In the genomic region with DNA sequence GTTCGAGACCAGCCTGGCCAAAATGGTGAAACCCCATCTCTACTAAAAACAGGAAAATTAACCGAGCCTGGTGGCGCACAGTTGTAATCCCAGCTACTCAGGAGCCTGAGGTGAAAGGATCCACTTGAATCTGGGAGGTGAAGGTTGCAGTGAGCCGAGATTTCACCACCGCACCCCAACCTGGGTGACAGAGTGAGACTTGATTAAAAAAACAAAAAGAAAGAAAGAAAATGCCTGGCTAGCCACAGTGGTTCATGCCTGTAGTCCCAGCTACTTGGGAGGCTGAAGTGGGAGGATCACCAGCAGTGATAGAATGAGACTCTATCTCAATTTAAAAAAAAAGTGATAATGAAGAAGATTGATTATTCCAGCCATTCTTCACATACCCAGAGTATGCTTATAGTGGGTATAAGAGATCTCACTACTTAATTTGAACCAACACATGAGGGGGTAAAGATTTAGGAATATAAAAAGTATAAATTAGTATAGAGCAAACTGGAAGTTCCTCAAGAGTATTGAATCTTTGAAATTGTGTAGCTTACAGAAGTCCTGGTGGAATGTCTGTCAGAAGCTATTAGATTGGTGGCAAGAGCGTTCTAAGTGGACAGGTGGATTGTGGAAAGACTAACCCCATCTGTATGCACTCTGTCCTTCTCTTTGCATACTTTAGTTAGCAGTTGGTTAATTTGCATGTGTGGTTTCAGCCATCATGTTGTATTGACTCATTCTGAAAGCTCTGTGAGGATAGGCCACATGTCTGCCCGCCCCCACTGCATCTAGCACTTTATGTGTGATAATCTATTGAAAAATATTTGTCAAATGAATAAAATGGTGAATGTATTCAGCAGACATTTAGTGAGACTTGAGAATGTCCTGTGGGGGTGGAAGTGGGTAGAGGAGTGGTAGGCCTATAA, we compare ENCODE assay signal across 8 cellular contexts. TPM values are rescaled to one million over a fixed set of nuclear protein-coding genes. Genes with fewer than 3 reads are reported as not detected.
A peak's percentile ranks its signal among the peaks of the same experiment; 100 is the strongest.
DNase-seq lines count a peak whose midpoint lies in the region; ATAC-seq and TF ChIP-seq lines count a peak whose summit lies in the region.

No MANE protein-coding gene starts in this region.

- no peaks in the 10 kb centered on the region for H3K4me1 ChIP-seq in HEK293 (ENCODE audit: control insufficient read depth, insufficient read depth, low read length)
- H3K4me1 ChIP-seq in hepatocyte (ENCODE audit: insufficient read depth) = no peaks in the 10 kb centered on the region

- H3K27ac ChIP-seq in HEK293 (ENCODE audit: extremely low read depth, low read depth, low read length) = no peak overlapping the region
- no peak overlapping the region for H3K27ac ChIP-seq in hepatocyte

- no peak overlapping the region for H2AFZ ChIP-seq in hepatocyte

- DNase-seq in NCI-H226 (peak; percentile 67), astrocyte of the cerebellum (ENCODE audit: low read depth) (peak; percentile 16), NCI-H510A (lab: John Stamatoyannopoulos, UW) (no peak), activated gamma-delta T cell (lab: John Stamatoyannopoulos, UW) (no peak), hepatocyte (ENCODE audit: low spot score) (no peak)
- peak; percentile 61 for DNase-seq in stimulated activated CD4-positive, alpha-beta T cell treated with anti-CD3 and anti-CD28 coated beads, Interleukin-1b, Interleukin-23, amount 100 ng/mL, for 48 hours

- POLR2A ChIA-PET in HEK293 (lab: Yijun Ruan, JAX) = interaction anchor here (0.7 kb wide), 1 partner anchor 1087 kb away, joined by 6 read pairs; no protein-coding TSS in a partner anchor

- no peak overlapping the region for H3K4me2 ChIP-seq in hepatocyte

- in situ Hi-C loops in astrocyte of the cerebellum (cut with HindIII; ENCODE audit: low sequenced_read_pairs) = no loop called here

- peaks cover 56% of the 10 kb centered on the region for H4K20me1 ChIP-seq in hepatocyte (ENCODE audit: insufficient read depth, poor library complexity, severe bottlenecking)

- TF ChIP-seq CTCF in HEK293 (tag by site-specific recombination; IDR thresholded peaks at IDR 0.05) (no peak), astrocyte of the cerebellum (IDR thresholded peaks at IDR 0.05; ENCODE audit: low read depth, low read length, missing control alignments) (no peak), hepatocyte (IDR thresholded peaks at IDR 0.05; ENCODE audit: poor library complexity) (no peak)

- peak; percentile 84 for ATAC-seq in GM18499 (IDR thresholded peaks at IDR 0.05; ENCODE audit: insufficient read depth, unreplicated experiment)

- no peaks in the 10 kb centered on the region for H3K9me3 ChIP-seq in HEK293 (ENCODE audit: control insufficient read depth, insufficient read depth, low read depth, low read length)
- H3K9me3 ChIP-seq in hepatocyte (ENCODE audit: low read depth) = no peaks in the 10 kb centered on the region

- H3K4me3 ChIP-seq in HEK293 (ENCODE audit: low read depth, low read length) (no peak overlapping the region), astrocyte of the cerebellum (ENCODE audit: low read depth, low read length) (no peak overlapping the region), hepatocyte (no peak overlapping the region)

- peaks cover 95% of the 10 kb centered on the region for H3K79me2 ChIP-seq in hepatocyte

- WGBS in hepatocyte (ENCODE audit: low lambda C conversion rate, missing lambda C conversion rate) = 97% methylated on average over 7 of the region's 7 CpGs

- H3K9me2 ChIP-seq in hepatocyte (replicated peaks; ENCODE audit: insufficient read depth) = no peaks in the 10 kb centered on the region

- peaks cover 9 to 25% of the 10 kb centered on the region in 2 experiments for H3K36me3 ChIP-seq in HEK293 (ENCODE audit: control insufficient read depth in 2 of 2, insufficient read depth in 1 of 2, low read length in 2 of 2)
- H3K36me3 ChIP-seq in hepatocyte (replicated peaks; ENCODE audit: insufficient read depth, low read depth) = no peaks in the 10 kb centered on the region

- no peaks in the 10 kb centered on the region for H3K27me3 ChIP-seq in hepatocyte

- CTCF ChIA-PET in HEK293 (lab: Yijun Ruan, JAX) = interaction anchor here (1.1 to 6.1 kb wide), 2 partner anchors 35 to 43 kb away, joined by 7 to 49 read pairs; no protein-coding TSS in a partner anchor

TF ChIP-seq in HEK293, 187 proteins besides CTCF, POLR2A, EP300 and RAD21:
- TF ChIP-seq EGR2 (tag by site-specific recombination; IDR thresholded peaks at IDR 0.05; ENCODE audit: low read depth) (0 out of 2 replicates have a peak, but pooled peaks have one; percentile 19), ZNF350 (tag by site-specific recombination; IDR thresholded peaks at IDR 0.05) (0 out of 2 replicates have a peak, but pooled peaks have one; percentile 18), ZNF600 (tag by site-specific recombination; IDR thresholded peaks at IDR 0.05) (no peak)

RNA-seq across cellular contexts. Expression of a gene that starts 25.0 kb away (rescaled TPM):
- total RNA-seq in hepatocyte = 17.4 and 18.8 TPM in 2 replicates
- 3.9 and 5.6 TPM in 2 replicates for polyA plus RNA-seq in hepatocyte

Comparison
In these comparisons a context has a peak if more than half of its experiments do, and no peak if none do; other contexts are left out.
1. DNase-seq: peak in NCI-H226 (single experiment), astrocyte of the cerebellum (single experiment) and stimulated activated CD4-positive, alpha-beta T cell treated with anti-CD3 and anti-CD28 coated beads, Interleukin-1b, Interleukin-23, amount 100 ng/mL, for 48 hours (single experiment); none in NCI-H510A (single experiment), activated gamma-delta T cell (single experiment) and hepatocyte (single experiment).